In genomic region chr10:110567201-110568054, GRCh38 we compare ENCODE assay signal across 8 cellular contexts. TPM values are rescaled to one million over a fixed set of nuclear protein-coding genes. Genes with fewer than 3 reads are reported as not detected.
DNase-seq lines count a peak whose midpoint lies in the region; ATAC-seq and TF ChIP-seq lines count a peak whose summit lies in the region.

Gene SMC3, plus strand, starts transcription at chr10:110567695. Its CDS starts 122 bp downstream, at chr10:110567817.

- H3K36me3 ChIP-seq in BJ (ENCODE audit: control insufficient read depth, insufficient read depth, low read length) = no peaks in the 10 kb centered on the region

- CTCF ChIA-PET in BJ (lab: Yijun Ruan, JAX) = interaction anchor here (0.6 to 1.0 kb wide), 3 partner anchors 80 to 253 kb away, joined by 3 read pairs; no protein-coding TSS in a partner anchor

- no peak for TF ChIP-seq CTCF in BJ (IDR thresholded peaks at IDR 0.05; ENCODE audit: insufficient read depth, low read depth, low read length)

- POLR2A ChIA-PET in BJ (lab: Charles Lee) = interaction anchor here (0.6 kb wide), 1 partner anchor 304 kb away, joined by 4 read pairs; no protein-coding TSS in a partner anchor

- peak; percentile 84 for DNase-seq in BJ (ENCODE audit: low read depth)
- peak; percentile 89 for DNase-seq in NCI-H526 treated with DMSO at 0.1 percent for 48 hours (lab: John Stamatoyannopoulos, UW)
- DNase-seq in activated CD4-positive, alpha-beta T cell treated with anti-CD3 and anti-CD28 coated beads, Interleukin-2, amount 50 U/mL, for 1 hour = peak; percentile 91
- peak; percentile 92 for DNase-seq in dedifferentiated amniotic fluid mesenchymal stem cell (ENCODE audit: extremely low spot score)
- peak; percentile 98 for DNase-seq in left kidney (ENCODE audit: low read depth, low spot score)
- peak; percentile 92 to 94 for DNase-seq in stimulated activated CD4-positive, alpha-beta T cell treated with anti-CD3 and anti-CD28 coated beads, Interleukin-2, amount 100 ng/mL, for 24 hours

- H3K4me3 ChIP-seq in BJ (ENCODE audit: low read depth, low read length) = peak within 1 kb of the TSS; percentile 92

- no peaks in the 10 kb centered on the region for H3K27me3 ChIP-seq in BJ (ENCODE audit: control insufficient read depth, insufficient read depth, low read length)

- ATAC-seq in GM19324 (IDR thresholded peaks at IDR 0.05; ENCODE audit: low FRiP score, unreplicated experiment) (peak; percentile 91), HG03469 (IDR thresholded peaks at IDR 0.05; ENCODE audit: unreplicated experiment) (peak; percentile 75)

RNA-seq across cellular contexts. Expression of gene SMC3, which starts in this region (rescaled TPM):
- 5.7 and 12.0 TPM in 2 replicates for polyA plus RNA-seq in BJ (2011; rRNA removed)
- 3.9 and 5.2 TPM in 2 replicates for polyA minus RNA-seq in BJ (2011; rRNA and poly(A)+ RNA removed)

Comparison
In these comparisons a context has a peak if more than half of its experiments do, and no peak if none do; other contexts are left out.
1. Peak in every context shown above with its lines: DNase-seq, ATAC-seq and H3K4me3 ChIP-seq.